ENCODE assay signal across 8 cellular contexts in genomic region chr9:21965401-21965951, GRCh38. TPM values are rescaled to one million over a fixed set of nuclear protein-coding genes. Genes with fewer than 3 reads are reported as not detected.
DNase-seq lines count a peak whose midpoint lies in the region; ATAC-seq and TF ChIP-seq lines count a peak whose summit lies in the region.

No MANE protein-coding gene starts in this region.

- peaks cover 20 to 23% of the 10 kb centered on the region in 2 donors for H3K9me3 Mint-ChIP-seq in stimulated activated naive CD8-positive, alpha-beta T cell treated with anti-CD3 and anti-CD28 coated beads, Interleukin-15, amount 100 ng/mL, for 72 hours

- peaks cover 0 to 11% (median 2%) of the 10 kb centered on the region in 4 donors for H3K4me1 ChIP-seq in right lobe of liver

- in situ Hi-C loops in GM13976 (cut with MboI; ENCODE audit: low sequenced_read_pairs, unreplicated experiment) = no loop called here

- DNase-seq in GM13976 (ENCODE audit: low spot score) = peak; percentile 78
- peak; percentile 77 for DNase-seq in HCEC 1CT
- peak; percentile 12 for DNase-seq in NCI-H2227 treated with DMSO at 0.1 percent for 48 hours (lab: John Stamatoyannopoulos, UW)
- peak; percentile 28 for DNase-seq in central memory CD4-positive, alpha-beta T cell
- peak; percentile 66 to 79 (median 69) for DNase-seq in right lobe of liver
- DNase-seq in stimulated activated naive CD8-positive, alpha-beta T cell treated with anti-CD3 and anti-CD28 coated beads, Interleukin-15, amount 100 ng/mL, for 72 hours = peak; percentile 46 to 55
- DNase-seq in LoVo (ENCODE audit: low spot score) = no peak
- DNase-seq in NCI-H1092 (lab: John Stamatoyannopoulos, UW) = no peak

- intact Hi-C loops in right lobe of liver (cut with DNase I) = no loop called here

- peak overlapping the region in 1 of 2 donors; percentile 81 for H3K27ac Mint-ChIP-seq in stimulated activated naive CD8-positive, alpha-beta T cell treated with anti-CD3 and anti-CD28 coated beads, Interleukin-15, amount 100 ng/mL, for 72 hours

- peak; percentile 91 to 96 (median 94) for ATAC-seq in right lobe of liver
- ATAC-seq in stimulated activated naive CD8-positive, alpha-beta T cell treated with anti-CD3 and anti-CD28 coated beads, Interleukin-15, amount 100 ng/mL, for 72 hours = peak; percentile 84

- peak overlapping the region; percentile 35 to 39 (median 37) for H3K4me3 ChIP-seq in right lobe of liver

- TF ChIP-seq CTCF in GM13976 (IDR thresholded peaks at IDR 0.05; ENCODE audit: borderline replicate concordance, control extremely low read depth, extremely low read depth, insufficient read depth, missing control alignments) = peak; percentile 45
- TF ChIP-seq CTCF in right lobe of liver (IDR thresholded peaks at IDR 0.05) = peak; percentile 39 to 44 (median 42)

- H3K36me3 ChIP-seq in right lobe of liver = no peaks in the 10 kb centered on the region

- no peaks in the 10 kb centered on the region for H3K9me3 ChIP-seq in right lobe of liver

- no peak for TF ChIP-seq POLR2A in right lobe of liver (IDR thresholded peaks at IDR 0.05)

- H3K27me3 ChIP-seq in right lobe of liver = peaks cover 0 to 47% of the 10 kb centered on the region in 2 donors

- H3K4me1 Mint-ChIP-seq in stimulated activated naive CD8-positive, alpha-beta T cell treated with anti-CD3 and anti-CD28 coated beads, Interleukin-15, amount 100 ng/mL, for 72 hours = peaks cover 44% of the 10 kb centered on the region

- H3K4me3 Mint-ChIP-seq in stimulated activated naive CD8-positive, alpha-beta T cell treated with anti-CD3 and anti-CD28 coated beads, Interleukin-15, amount 100 ng/mL, for 72 hours = peak overlapping the region; percentile 58 to 75

- H3K27me3 Mint-ChIP-seq in stimulated activated naive CD8-positive, alpha-beta T cell treated with anti-CD3 and anti-CD28 coated beads, Interleukin-15, amount 100 ng/mL, for 72 hours = peaks cover 95% of the 10 kb centered on the region

- 3% methylated on average over 28 of the region's 30 CpGs for WGBS in right lobe of liver (ENCODE audit: insufficient coverage, low coverage, low lambda C conversion rate, missing lambda C conversion rate)

- H3K27ac ChIP-seq in right lobe of liver = no peak overlapping the region

RNA-seq across cellular contexts. Expression of gene CDKN2A, which starts 28.7 kb away (rescaled TPM):
- 1 to 10 TPM in 3 of 6 experiments, under 1 TPM in 2, not detected in 1; 0.30 to 1.4 (median 1.2) TPM for total RNA-seq in right lobe of liver

RNA-seq across cellular contexts. Expression of gene CDKN2B-AS1, which starts 29.1 kb away (rescaled TPM):
- total RNA-seq in right lobe of liver = under 1 TPM in 4 of 6 experiments, not detected in 2; 0.13 to 0.37 (median 0.21) TPM

RNA-seq across cellular contexts. Expression of gene CDKN2B, which starts 43.6 kb away (rescaled TPM):
- 1 to 10 TPM in 5 of 6 experiments, under 1 TPM in 1; 0.64 to 4.2 (median 1.8) TPM for total RNA-seq in right lobe of liver

Comparison
In these comparisons a context has a peak if more than half of its experiments do, and no peak if none do; other contexts are left out.
1. DNase-seq: peak in GM13976 (single experiment), HCEC 1CT (single experiment), NCI-H2227 treated with DMSO at 0.1 percent for 48 hours (single experiment), central memory CD4-positive, alpha-beta T cell (single experiment), right lobe of liver (3 of 3) and stimulated activated naive CD8-positive, alpha-beta T cell treated with anti-CD3 and anti-CD28 coated beads, Interleukin-15, amount 100 ng/mL, for 72 hours (2 of 2); none in LoVo (single experiment) and NCI-H1092 (single experiment).